In the genomic region with DNA sequence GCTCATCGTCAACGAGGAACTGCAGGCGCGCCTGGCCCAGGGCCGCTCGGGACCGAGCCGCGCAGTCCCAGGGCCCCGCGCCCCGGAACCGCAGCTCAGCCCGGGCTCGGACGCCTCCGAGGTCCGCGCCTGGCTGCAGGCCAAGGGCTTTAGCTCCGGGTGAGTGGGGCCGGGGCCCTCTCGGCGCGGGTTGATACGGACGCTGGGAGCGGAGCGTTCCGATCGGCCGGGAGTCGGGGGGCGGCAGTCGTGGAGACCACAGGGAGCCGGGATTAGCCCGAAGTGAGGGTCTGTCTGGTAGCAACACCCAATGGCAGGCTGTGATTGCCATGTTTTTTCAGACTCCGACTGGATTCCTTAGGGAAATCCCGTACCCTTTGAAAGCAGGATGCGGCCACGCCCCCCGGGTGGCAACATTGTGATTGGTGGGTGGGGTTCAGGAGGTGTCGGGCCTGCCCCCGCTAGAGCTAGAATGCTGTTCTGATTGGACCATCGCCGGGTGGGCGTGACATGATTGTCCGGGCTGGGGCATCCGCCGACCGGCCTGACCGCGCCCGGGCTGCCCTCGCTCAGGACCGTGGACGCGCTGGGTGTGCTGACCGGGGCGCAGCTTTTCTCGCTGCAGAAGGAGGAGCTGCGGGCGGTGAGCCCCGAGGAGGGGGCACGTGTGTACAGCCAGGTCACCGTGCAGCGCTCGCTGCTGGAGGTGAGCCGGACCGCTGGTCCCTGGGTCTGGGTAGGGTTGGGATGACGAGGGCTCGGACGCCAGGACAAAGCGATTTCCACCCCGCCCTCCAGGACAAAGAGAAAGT, we compare ENCODE assay signal across 1 cellular context.
TF ChIP-seq lines count a peak whose summit lies in the region.

No MANE protein-coding gene starts in this region.

TF ChIP-seq in liver, 16 proteins besides CTCF, POLR2A, EP300 and RAD21 (continued from another document):
- TF ChIP-seq, protein P1, sequence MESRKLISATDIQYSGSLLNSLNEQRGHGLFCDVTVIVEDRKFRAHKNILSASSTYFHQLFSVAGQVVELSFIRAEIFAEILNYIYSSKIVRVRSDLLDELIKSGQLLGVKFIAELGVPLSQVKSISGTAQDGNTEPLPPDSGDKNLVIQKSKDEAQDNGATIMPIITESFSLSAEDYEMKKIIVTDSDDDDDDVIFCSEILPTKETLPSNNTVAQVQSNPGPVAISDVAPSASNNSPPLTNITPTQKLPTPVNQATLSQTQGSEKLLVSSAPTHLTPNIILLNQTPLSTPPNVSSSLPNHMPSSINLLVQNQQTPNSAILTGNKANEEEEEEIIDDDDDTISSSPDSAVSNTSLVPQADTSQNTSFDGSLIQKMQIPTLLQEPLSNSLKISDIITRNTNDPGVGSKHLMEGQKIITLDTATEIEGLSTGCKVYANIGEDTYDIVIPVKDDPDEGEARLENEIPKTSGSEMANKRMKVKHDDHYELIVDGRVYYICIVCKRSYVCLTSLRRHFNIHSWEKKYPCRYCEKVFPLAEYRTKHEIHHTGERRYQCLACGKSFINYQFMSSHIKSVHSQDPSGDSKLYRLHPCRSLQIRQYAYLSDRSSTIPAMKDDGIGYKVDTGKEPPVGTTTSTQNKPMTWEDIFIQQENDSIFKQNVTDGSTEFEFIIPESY (IDR thresholded peaks at IDR 0.05): no peak
TF ChIP-seq in liver: peak in this region for 1.
